Comparison of ENCODE assay signal across 13 cellular contexts in the genomic region with DNA sequence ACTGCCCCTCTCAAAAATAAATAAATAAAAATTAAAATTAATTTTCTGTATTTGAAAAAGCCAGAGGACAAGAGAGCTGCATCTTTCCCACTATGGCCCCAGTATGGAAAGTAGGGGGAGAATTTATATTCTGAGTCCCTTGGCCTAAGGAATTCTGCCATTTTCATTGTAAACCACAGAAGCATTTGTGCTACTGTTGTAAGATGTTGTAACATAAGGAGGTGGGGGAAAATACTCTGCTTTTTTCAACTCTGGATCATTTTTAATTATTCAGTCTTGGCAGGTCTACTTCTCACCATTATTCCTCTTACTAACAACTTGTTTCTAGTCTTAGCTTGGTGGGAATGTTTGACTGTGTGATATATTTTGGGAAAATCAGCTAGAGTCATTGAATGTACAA.
"Had no signal": no experiment of that assay in that cellular context is flagged by ENCODE, and none has a peak within 500 bp of the region (broad histone marks: within the 10 kb centered on the region; RNA-seq: fewer than 3 reads in every experiment).

No MANE protein-coding gene starts in this region.

- H3K4me3 ChIP-seq: cardiac muscle cell, colonic mucosa, lung, thyroid gland had no signal

- H3K27me3 ChIP-seq: cardiac muscle cell, colonic mucosa, thyroid gland had no signal

- H3K27ac ChIP-seq: cardiac muscle cell, colonic mucosa, thyroid gland, WERI-Rb-1 had no signal

- H3K9me3 ChIP-seq: colonic mucosa, thyroid gland had no signal

- H3K4me1 ChIP-seq: colonic mucosa, thyroid gland had no signal

- DNase-seq: activated CD4-positive, alpha-beta T cell treated with anti-CD3 and anti-CD28 coated beads, Interleukin-2, amount 10 ng/mL, durations not matched to agents 24 days and 14 days; activated naive CD4-positive, alpha-beta T cell treated with Interleukin-2 at 50 U/mL for 16 hours; activated naive CD8-positive, alpha-beta T cell treated with anti-CD3 and anti-CD28 coated beads, Interleukin-2, amount 50 U/mL, for 24 hours; colonic mucosa; effector CD8-positive, alpha-beta T cell; kidney glomerular epithelial cell; stimulated activated CD4-positive, alpha-beta T cell treated with anti-CD3 and anti-CD28 coated beads, Interleukin-4, amount 100 ng/mL, for 1 hour; T-cell; thyroid gland; WERI-Rb-1 had no signal

- H3K36me3 ChIP-seq: cardiac muscle cell, colonic mucosa, thyroid gland, WERI-Rb-1 had no signal

- ATAC-seq: activated naive CD8-positive, alpha-beta T cell treated with anti-CD3 and anti-CD28 coated beads, Interleukin-2, amount 50 U/mL, for 24 hours; natural killer cell treated with Interleukin-12 subunit alpha and Interleukin-12 subunit beta and Interleukin-15 and Interleukin-18, amount 100 ng/mL, for 72 hours; T-cell had no signal
